23 cellular contexts compared by ENCODE assay signal in genomic region chr18:75779910-75780309, GRCh38.
DNase-seq lines count a peak whose midpoint lies in the region; ATAC-seq and TF ChIP-seq lines count a peak whose summit lies in the region.
"Had no signal": no experiment of that assay in that cellular context is flagged by ENCODE, and none has a peak within 500 bp of the region (broad histone marks: within the 10 kb centered on the region; RNA-seq: fewer than 3 reads in every experiment).

No MANE protein-coding gene starts in this region.

- no peaks in the 10 kb centered on the region for H3K36me3 Mint-ChIP-seq in GM23338 (ENCODE audit: low read depth)
- no peaks in the 10 kb centered on the region for H3K36me3 Mint-ChIP-seq in stimulated activated memory B cell treated with anti-CD40 and anti-IgM and Interleukin-4, amounts not matched to agents 10 μg/mL and 1 μg/mL and 100 μg/mL, for 72 hours
- H3K36me3 Mint-ChIP-seq in neural progenitor cell, result no peaks in the 10 kb centered on the region
- H3K36me3 Mint-ChIP-seq: CD8-positive, alpha-beta T cell had no signal

- H3K36me3 ChIP-seq in GM23338 (ENCODE audit: insufficient read depth) (no peaks in the 10 kb centered on the region), neural progenitor cell (no peaks in the 10 kb centered on the region)
- H3K36me3 ChIP-seq: BLaER1 treated with 17β-estradiol and CSF1 and Interleukin-3, amounts not matched to agents 10 nM and 100 nM had no signal

- H3K79me2 ChIP-seq in GM23338 (replicated peaks; ENCODE audit: insufficient read depth) (no peaks in the 10 kb centered on the region), neural progenitor cell (ENCODE audit: low read depth) (no peaks in the 10 kb centered on the region)

- no peaks in the 10 kb centered on the region for H3K9me2 ChIP-seq in GM23338 (ENCODE audit: insufficient read depth)

- DNase-seq in NCI-H82 (lab: John Stamatoyannopoulos, UW) (peak; percentile 54), NCI-H82 treated with DMSO at 0.1 percent for 48 hours (lab: John Stamatoyannopoulos, UW; ENCODE audit: unreplicated experiment) (no peak), GM23338 (ENCODE audit: low spot score) (no peak), neural progenitor cell (ENCODE audit: low spot score) (no peak), DMS 273 treated with DMSO at 0.1 percent for 48 hours (lab: John Stamatoyannopoulos, UW) (no peak)
- DNase-seq: AML-193; Caco-2; Calu3; CD4-positive, alpha-beta T cell; CD8-positive, alpha-beta T cell; DMS153; DMS53; DMS79; DND-41; EL; GDM1 had no signal

- no peak overlapping the region for H2AFZ ChIP-seq in GM23338
- no peak overlapping the region for H2AFZ ChIP-seq in neural progenitor cell (replicated peaks)

- H3K27me3 ChIP-seq in GM23338 (ENCODE audit: insufficient read depth), result no peaks in the 10 kb centered on the region
- no peaks in the 10 kb centered on the region for H3K27me3 ChIP-seq in neural progenitor cell
- H3K27me3 ChIP-seq: BLaER1 treated with 17β-estradiol and CSF1 and Interleukin-3, amounts not matched to agents 10 nM and 100 nM had no signal

- no peaks in the 10 kb centered on the region for H3K4me1 ChIP-seq in GM23338 (ENCODE audit: insufficient read depth)
- H3K4me1 ChIP-seq in neural progenitor cell, result no peaks in the 10 kb centered on the region
- H3K4me1 ChIP-seq: A549, Caco-2 had no signal

- H3F3A ChIP-seq in GM23338 (replicated peaks; ENCODE audit: low read depth) (no peaks in the 10 kb centered on the region), neural progenitor cell (ENCODE audit: low read depth) (no peaks in the 10 kb centered on the region)

- H3K4me3 Mint-ChIP-seq in GM23338 (no peak overlapping the region), neural progenitor cell (no peak overlapping the region)
- no peak overlapping the region for H3K4me3 Mint-ChIP-seq in stimulated activated memory B cell treated with anti-CD40 and anti-IgM and Interleukin-4, amounts not matched to agents 10 μg/mL and 1 μg/mL and 100 μg/mL, for 72 hours
- H3K4me3 Mint-ChIP-seq: B cell; CD4-positive, alpha-beta T cell; CD8-positive, alpha-beta T cell had no signal

- no peaks in the 10 kb centered on the region for H3K9me3 ChIP-seq in neural progenitor cell (ENCODE audit: low read depth)
- H3K9me3 ChIP-seq: A549; BLaER1 treated with 17β-estradiol and CSF1 and Interleukin-3, amounts not matched to agents 10 nM and 100 nM; Caco-2 had no signal

- H3K27me3 Mint-ChIP-seq in GM23338 (ENCODE audit: insufficient read depth, low read depth, poor library complexity), result peaks cover 3% of the 10 kb centered on the region
- H3K27me3 Mint-ChIP-seq in stimulated activated memory B cell treated with anti-CD40 and anti-IgM and Interleukin-4, amounts not matched to agents 10 μg/mL and 1 μg/mL and 100 μg/mL, for 72 hours, result no peaks in the 10 kb centered on the region
- H3K27me3 Mint-ChIP-seq in neural progenitor cell (ENCODE audit: insufficient read depth, low read depth), result peaks cover 2% of the 10 kb centered on the region
- H3K27me3 Mint-ChIP-seq: B cell had no signal

- TF ChIP-seq CTCF in GM23338 (conservative IDR thresholded peaks at IDR 0.05; ENCODE audit: low read depth in 2 of 2) (peak in 1 of 2 experiments; percentile 22; a peak in 1 of 4 replicates), neural progenitor cell (IDR thresholded peaks at IDR 0.05) (no peak)

- H3K9ac ChIP-seq in neural progenitor cell, result no peak overlapping the region
- H3K9ac ChIP-seq: BLaER1 treated with 17β-estradiol and CSF1 and Interleukin-3, amounts not matched to agents 10 nM and 100 nM had no signal

- H4K20me1 ChIP-seq in GM23338 (replicated peaks; ENCODE audit: insufficient read depth) (no peaks in the 10 kb centered on the region), neural progenitor cell (ENCODE audit: low read depth) (no peaks in the 10 kb centered on the region)
- H4K20me1 ChIP-seq: BLaER1 treated with 17β-estradiol and CSF1 and Interleukin-3, amounts not matched to agents 10 nM and 100 nM had no signal

- no peak overlapping the region for H3K4me3 ChIP-seq in GM23338
- H3K4me3 ChIP-seq in neural progenitor cell, result no peak overlapping the region
- H3K4me3 ChIP-seq: A549; BLaER1 treated with 17β-estradiol and CSF1 and Interleukin-3, amounts not matched to agents 10 nM and 100 nM; GM12878 had no signal

- H3K4me1 Mint-ChIP-seq in GM23338 (peaks cover 20% of the 10 kb centered on the region), neural progenitor cell (peaks cover 20% of the 10 kb centered on the region)
- no peaks in the 10 kb centered on the region for H3K4me1 Mint-ChIP-seq in stimulated activated memory B cell treated with anti-CD40 and anti-IgM and Interleukin-4, amounts not matched to agents 10 μg/mL and 1 μg/mL and 100 μg/mL, for 72 hours
- H3K4me1 Mint-ChIP-seq: B cell had no signal

- ATAC-seq in GM23338, result peak; percentile 23; the same call in 1 of the 3 replicates
- ATAC-seq in stimulated activated memory B cell treated with anti-CD40 and anti-IgM and Interleukin-4, amounts not matched to agents 10 μg/mL and 1 μg/mL and 100 μg/mL, for 72 hours, result peak; percentile 28
- ATAC-seq: A549; CD8-positive, alpha-beta T cell; GM12878 had no signal

- no peak overlapping the region for H3K27ac ChIP-seq in GM23338 (ENCODE audit: low read depth)
- no peak overlapping the region for H3K27ac ChIP-seq in neural progenitor cell
- H3K27ac ChIP-seq: 22Rv1; A549; BLaER1 treated with 17β-estradiol and CSF1 and Interleukin-3, amounts not matched to agents 10 nM and 100 nM; C4-2B had no signal

- no peaks in the 10 kb centered on the region for H3K9me3 Mint-ChIP-seq in GM23338
- peaks cover 2% of the 10 kb centered on the region for H3K9me3 Mint-ChIP-seq in stimulated activated memory B cell treated with anti-CD40 and anti-IgM and Interleukin-4, amounts not matched to agents 10 μg/mL and 1 μg/mL and 100 μg/mL, for 72 hours
- no peaks in the 10 kb centered on the region for H3K9me3 Mint-ChIP-seq in neural progenitor cell
- H3K9me3 Mint-ChIP-seq: CD4-positive, alpha-beta T cell; CD8-positive, alpha-beta T cell had no signal

- H3K27ac Mint-ChIP-seq in GM23338 (no peak overlapping the region), neural progenitor cell (no peak overlapping the region)
- no peak overlapping the region for H3K27ac Mint-ChIP-seq in stimulated activated memory B cell treated with anti-CD40 and anti-IgM and Interleukin-4, amounts not matched to agents 10 μg/mL and 1 μg/mL and 100 μg/mL, for 72 hours
- H3K27ac Mint-ChIP-seq: B cell; CD4-positive, alpha-beta T cell; CD8-positive, alpha-beta T cell had no signal

- H3K4me2 ChIP-seq in GM23338 (no peak overlapping the region), neural progenitor cell (no peak overlapping the region)
- H3K4me2 ChIP-seq: A549; BLaER1 treated with 17β-estradiol and CSF1 and Interleukin-3, amounts not matched to agents 10 nM and 100 nM had no signal

TF ChIP-seq in GM23338, 12 proteins besides CTCF, POLR2A, EP300 and RAD21 (continues in another document):
- TF ChIP-seq EZH2phosphoT487 (IDR thresholded peaks at IDR 0.05; ENCODE audit: unreplicated experiment) (no peak), ETS1 (IDR thresholded peaks at IDR 0.05) (no peak), NANOG (IDR thresholded peaks at IDR 0.05; ENCODE audit: borderline replicate concordance) (no peak), EZH2 (IDR thresholded peaks at IDR 0.05; ENCODE audit: low read depth, unreplicated experiment) (no peak), STAT1 (IDR thresholded peaks at IDR 0.05; ENCODE audit: unreplicated experiment) (no peak), REST (IDR thresholded peaks at IDR 0.05; ENCODE audit: unreplicated experiment) (no peak), ZNF331 (CRISPR knock-in tag; IDR thresholded peaks at IDR 0.05; ENCODE audit: low read depth) (no peak), CREB1 (CRISPR knock-in tag; IDR thresholded peaks at IDR 0.05; ENCODE audit: low read depth) (no peak), ZNF114 (CRISPR knock-in tag; IDR thresholded peaks at IDR 0.05) (no peak), POLR2AphosphoS5 (IDR thresholded peaks at IDR 0.05; ENCODE audit: low read depth) (no peak)
